19 cellular contexts compared by ENCODE assay signal in genomic region chr2:32965523-32966171, GRCh38. TPM values are rescaled to one million over a fixed set of nuclear protein-coding genes. Genes with fewer than 3 reads are reported as not detected.
DNase-seq lines count a peak whose midpoint lies in the region; ATAC-seq and TF ChIP-seq lines count a peak whose summit lies in the region.
"Had no signal": no experiment of that assay in that cellular context is flagged by ENCODE, and none has a peak within 500 bp of the region (broad histone marks: within the 10 kb centered on the region; RNA-seq: fewer than 3 reads in every experiment).

No MANE protein-coding gene starts in this region.

- peaks cover 91% of the 10 kb centered on the region for H3K79me2 ChIP-seq in OCI-LY7 (ENCODE audit: insufficient read depth, low read depth, low read length)

- peak overlapping the region; percentile 23 for H3K4me2 ChIP-seq in OCI-LY7 (ENCODE audit: low read length)

- CTCF ChIA-PET in OCI-LY7 (lab: Charles Lee; ENCODE audit: unreplicated experiment), result no interaction called here

- POLR2A ChIA-PET in OCI-LY7 (lab: Charles Lee), result interaction anchor here (0.6 to 1.8 kb wide), 5 partner anchors 9 to 93 kb away, joined by 3 to 8 read pairs (median 4); no protein-coding TSS in a partner anchor

- no peak overlapping the region for H2AFZ ChIP-seq in OCI-LY7 (ENCODE audit: low read length)

- no peaks in the 10 kb centered on the region for H3K9me2 ChIP-seq in OCI-LY7 (ENCODE audit: insufficient read depth, low read length)

- intact Hi-C loops in OCI-LY7 (cut with micrococcal nuclease; ENCODE audit: unreplicated experiment), result no loop called here
- intact Hi-C loops in spleen (cut with DNase I; ENCODE audit: low total_unique reads), result no loop called here

- 0 out of 2 replicates have a peak, but pooled peaks cover 4% of the 10 kb centered on the region for H4K20me1 ChIP-seq in OCI-LY7 (ENCODE audit: insufficient read depth, low read length)

- TF ChIP-seq POLR2A in spleen (IDR thresholded peaks at IDR 0.05), result no peak

- no TSS peak for BruUV-seq in OCI-LY7 (replicated peaks; lab: Mats Ljungman, UMichigan)

- no peak overlapping the region for H3K9ac ChIP-seq in subcutaneous abdominal adipose tissue (ENCODE audit: low read length in 5 of 5)

- 62 to 90% (median 74%) methylated on average over 2 of the region's 2 CpGs for WGBS in spleen, 5 donors

- no peak for TF ChIP-seq CTCF in OCI-LY7 (conservative IDR thresholded peaks at IDR 0.05; ENCODE audit: low read length)
- TF ChIP-seq CTCF in spleen (IDR thresholded peaks at IDR 0.05 in 8 of 11, conservative IDR thresholded peaks at IDR 0.05 in 3 of 11), result no peak

- peak overlapping the region; percentile 16 for H3K27ac ChIP-seq in OCI-LY7 (ENCODE audit: low read depth, low read length, poor library complexity, severe bottlenecking)
- peak overlapping the region; percentile 46 for H3K27ac ChIP-seq in subcutaneous abdominal adipose tissue (ENCODE audit: low read depth, low read length)
- no peak overlapping the region for H3K27ac ChIP-seq in spleen
- H3K27ac ChIP-seq: SJCRH30 had no signal

- H3K4me3 ChIP-seq in OCI-LY7 (ENCODE audit: low read depth, low read length, poor library complexity, severe bottlenecking) (no peak overlapping the region), subcutaneous abdominal adipose tissue (ENCODE audit: low read depth in 1 of 5, low read length in 5 of 5) (peak overlapping the region in 1 of 5 donors; percentile 29), spleen (no peak overlapping the region)
- H3K4me3 ChIP-seq: SJCRH30 had no signal

- peaks cover 21% of the 10 kb centered on the region; the same call in 1 of the 2 replicates for H3K9me3 ChIP-seq in OCI-LY7 (ENCODE audit: low read length)
- no peaks in the 10 kb centered on the region for H3K9me3 ChIP-seq in subcutaneous abdominal adipose tissue (ENCODE audit: control insufficient read depth in 5 of 5, low read length in 5 of 5)
- no peaks in the 10 kb centered on the region for H3K9me3 ChIP-seq in spleen
- H3K9me3 ChIP-seq: SJCRH30 had no signal

- ATAC-seq in GM21447 (IDR thresholded peaks at IDR 0.05; ENCODE audit: unreplicated experiment) (peak; percentile 53), GM18861 (IDR thresholded peaks at IDR 0.05; ENCODE audit: unreplicated experiment) (no peak)
- ATAC-seq: HepG2, T-cell had no signal

- H3K36me3 ChIP-seq in OCI-LY7 (ENCODE audit: insufficient read depth, low read length) (peaks cover 74% of the 10 kb centered on the region), subcutaneous abdominal adipose tissue (ENCODE audit: control insufficient read depth in 5 of 5, insufficient read depth in 5 of 5, low read length in 5 of 5) (no peaks in the 10 kb centered on the region), spleen (no peaks in the 10 kb centered on the region)
- H3K36me3 ChIP-seq: SJCRH30 had no signal

- DNase-seq in OCI-LY7 (ENCODE audit: low spot score) (no peak), dermis blood vessel endothelial cell (peak; percentile 50), spleen (no peak), NCI-H446 (lab: John Stamatoyannopoulos, UW) (no peak)
- DNase-seq: ACHN, AML-193, DMS 273 treated with DMSO at 0.1 percent for 48 hours, GOT3, Karpas-422, NCI-H1417, NCI-H187 treated with DMSO at 0.1 percent for 48 hours, NCI-H345, NCI-H526 treated with DMSO at 0.1 percent for 48 hours, SJCRH30, T-cell had no signal

- H3K4me1 ChIP-seq in OCI-LY7 (ENCODE audit: insufficient read depth, low read length, poor library complexity, severe bottlenecking) (peaks cover 30% of the 10 kb centered on the region), subcutaneous abdominal adipose tissue (ENCODE audit: control insufficient read depth in 5 of 5, insufficient read depth in 5 of 5, low read length in 5 of 5) (no peaks in the 10 kb centered on the region), spleen (no peaks in the 10 kb centered on the region)
- H3K4me1 ChIP-seq: SJCRH30 had no signal

- H3K27me3 ChIP-seq in subcutaneous abdominal adipose tissue (ENCODE audit: control insufficient read depth in 5 of 5, insufficient read depth in 4 of 5, low read length in 5 of 5), result no peaks in the 10 kb centered on the region
- no peaks in the 10 kb centered on the region for H3K27me3 ChIP-seq in spleen (replicated peaks in 1 of 7)
- H3K27me3 ChIP-seq: SJCRH30 had no signal

RNA-seq across cellular contexts. Expression of gene LTBP1, which starts 18.9 kb away (rescaled TPM):
- 59.8 and 61.1 TPM in 2 replicates for total RNA-seq in OCI-LY7 (2014; rRNA removed; shearing (Covaris generic))
- 72.4 and 82.6 TPM in 2 replicates for total RNA-seq in OCI-LY7 (2022)
- 37.9 and 148 TPM in 2 replicates for total RNA-seq in dermis blood vessel endothelial cell
- total RNA-seq in spleen, result 10 to 100 TPM in 6 of 7 donors, 1 to 10 TPM in 1; 7.4 to 28.0 (median 14.0) TPM
- polyA plus RNA-seq in spleen, result 10 to 100 TPM in 1 of 3 donors, 1 to 10 TPM in 2; 6.8 to 15.2 (median 7.6) TPM

Comparison
In these comparisons a context has a peak if more than half of its experiments do, and no peak if none do; other contexts are left out.
1. H3K27ac ChIP-seq: peak in OCI-LY7 (single experiment) and subcutaneous abdominal adipose tissue (single experiment); none in spleen (0 of 8).